In genomic region chr9:7165350-7165937, GRCh38 we compare ENCODE assay signal across 1 cellular context.
TF ChIP-seq lines count a peak whose summit lies in the region.

No MANE protein-coding gene starts in this region.

TF ChIP-seq in HEK293, 187 proteins besides CTCF, POLR2A, EP300 and RAD21 (continued from another document):
- TF ChIP-seq ZNF843 (tag by site-specific recombination; IDR thresholded peaks at IDR 0.05), result 0 out of 2 replicates have a peak, but pooled peaks have one; percentile 67
- TF ChIP-seq, protein P1, sequence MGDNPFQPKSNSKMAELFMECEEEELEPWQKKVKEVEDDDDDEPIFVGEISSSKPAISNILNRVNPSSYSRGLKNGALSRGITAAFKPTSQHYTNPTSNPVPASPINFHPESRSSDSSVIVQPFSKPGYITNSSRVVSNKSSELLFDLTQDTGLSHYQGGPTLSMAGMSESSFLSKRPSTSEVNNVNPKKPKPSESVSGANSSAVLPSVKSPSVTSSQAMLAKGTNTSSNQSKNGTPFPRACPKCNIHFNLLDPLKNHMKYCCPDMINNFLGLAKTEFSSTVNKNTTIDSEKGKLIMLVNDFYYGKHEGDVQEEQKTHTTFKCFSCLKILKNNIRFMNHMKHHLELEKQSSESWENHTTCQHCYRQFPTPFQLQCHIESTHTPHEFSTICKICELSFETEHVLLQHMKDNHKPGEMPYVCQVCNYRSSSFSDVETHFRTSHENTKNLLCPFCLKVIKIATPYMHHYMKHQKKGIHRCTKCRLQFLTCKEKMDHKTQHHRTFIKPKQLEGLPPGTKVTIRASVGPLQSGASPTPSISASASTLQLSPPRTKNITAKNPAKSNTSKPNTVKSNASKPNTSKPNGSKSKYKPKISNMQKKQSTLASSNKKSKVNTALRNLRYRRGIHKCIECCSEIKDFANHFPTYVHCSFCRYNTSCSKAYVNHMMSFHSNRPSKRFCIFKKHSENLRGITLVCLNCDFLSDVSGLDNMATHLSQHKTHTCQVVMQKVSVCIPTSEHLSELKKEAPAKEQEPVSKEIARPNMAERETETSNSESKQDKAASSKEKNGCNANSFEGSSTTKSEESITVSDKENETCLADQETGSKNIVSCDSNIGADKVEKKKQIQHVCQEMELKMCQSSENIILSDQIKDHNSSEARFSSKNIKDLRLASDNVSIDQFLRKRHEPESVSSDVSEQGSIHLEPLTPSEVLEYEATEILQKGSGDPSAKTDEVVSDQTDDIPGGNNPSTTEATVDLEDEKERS (tag by site-specific recombination; IDR thresholded peaks at IDR 0.05), result no peak
- TF ChIP-seq, protein P2, sequence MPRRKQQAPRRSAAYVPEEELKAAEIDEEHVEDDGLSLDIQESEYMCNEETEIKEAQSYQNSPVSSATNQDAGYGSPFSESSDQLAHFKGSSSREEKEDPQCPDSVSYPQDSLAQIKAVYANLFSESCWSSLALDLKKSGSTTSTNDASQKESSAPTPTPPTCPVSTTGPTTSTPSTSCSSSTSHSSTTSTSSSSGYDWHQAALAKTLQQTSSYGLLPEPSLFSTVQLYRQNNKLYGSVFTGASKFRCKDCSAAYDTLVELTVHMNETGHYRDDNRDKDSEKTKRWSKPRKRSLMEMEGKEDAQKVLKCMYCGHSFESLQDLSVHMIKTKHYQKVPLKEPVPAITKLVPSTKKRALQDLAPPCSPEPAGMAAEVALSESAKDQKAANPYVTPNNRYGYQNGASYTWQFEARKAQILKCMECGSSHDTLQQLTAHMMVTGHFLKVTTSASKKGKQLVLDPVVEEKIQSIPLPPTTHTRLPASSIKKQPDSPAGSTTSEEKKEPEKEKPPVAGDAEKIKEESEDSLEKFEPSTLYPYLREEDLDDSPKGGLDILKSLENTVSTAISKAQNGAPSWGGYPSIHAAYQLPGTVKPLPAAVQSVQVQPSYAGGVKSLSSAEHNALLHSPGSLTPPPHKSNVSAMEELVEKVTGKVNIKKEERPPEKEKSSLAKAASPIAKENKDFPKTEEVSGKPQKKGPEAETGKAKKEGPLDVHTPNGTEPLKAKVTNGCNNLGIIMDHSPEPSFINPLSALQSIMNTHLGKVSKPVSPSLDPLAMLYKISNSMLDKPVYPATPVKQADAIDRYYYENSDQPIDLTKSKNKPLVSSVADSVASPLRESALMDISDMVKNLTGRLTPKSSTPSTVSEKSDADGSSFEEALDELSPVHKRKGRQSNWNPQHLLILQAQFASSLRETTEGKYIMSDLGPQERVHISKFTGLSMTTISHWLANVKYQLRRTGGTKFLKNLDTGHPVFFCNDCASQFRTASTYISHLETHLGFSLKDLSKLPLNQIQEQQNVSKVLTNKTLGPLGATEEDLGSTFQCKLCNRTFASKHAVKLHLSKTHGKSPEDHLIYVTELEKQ (tag by site-specific recombination; IDR thresholded peaks at IDR 0.05; ENCODE audit: borderline replicate concordance), result no peak
- no peak for TF ChIP-seq ZNF169 (tag by site-specific recombination; IDR thresholded peaks at IDR 0.05)
- TF ChIP-seq, protein P3, sequence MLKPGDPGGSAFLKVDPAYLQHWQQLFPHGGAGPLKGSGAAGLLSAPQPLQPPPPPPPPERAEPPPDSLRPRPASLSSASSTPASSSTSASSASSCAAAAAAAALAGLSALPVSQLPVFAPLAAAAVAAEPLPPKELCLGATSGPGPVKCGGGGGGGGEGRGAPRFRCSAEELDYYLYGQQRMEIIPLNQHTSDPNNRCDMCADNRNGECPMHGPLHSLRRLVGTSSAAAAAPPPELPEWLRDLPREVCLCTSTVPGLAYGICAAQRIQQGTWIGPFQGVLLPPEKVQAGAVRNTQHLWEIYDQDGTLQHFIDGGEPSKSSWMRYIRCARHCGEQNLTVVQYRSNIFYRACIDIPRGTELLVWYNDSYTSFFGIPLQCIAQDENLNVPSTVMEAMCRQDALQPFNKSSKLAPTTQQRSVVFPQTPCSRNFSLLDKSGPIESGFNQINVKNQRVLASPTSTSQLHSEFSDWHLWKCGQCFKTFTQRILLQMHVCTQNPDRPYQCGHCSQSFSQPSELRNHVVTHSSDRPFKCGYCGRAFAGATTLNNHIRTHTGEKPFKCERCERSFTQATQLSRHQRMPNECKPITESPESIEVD (tag by site-specific recombination; IDR thresholded peaks at IDR 0.05), result peak; percentile 40; the same call in 1 of the 2 replicates
TF ChIP-seq in HEK293: peak in this region for 8.
